In the genomic region with DNA sequence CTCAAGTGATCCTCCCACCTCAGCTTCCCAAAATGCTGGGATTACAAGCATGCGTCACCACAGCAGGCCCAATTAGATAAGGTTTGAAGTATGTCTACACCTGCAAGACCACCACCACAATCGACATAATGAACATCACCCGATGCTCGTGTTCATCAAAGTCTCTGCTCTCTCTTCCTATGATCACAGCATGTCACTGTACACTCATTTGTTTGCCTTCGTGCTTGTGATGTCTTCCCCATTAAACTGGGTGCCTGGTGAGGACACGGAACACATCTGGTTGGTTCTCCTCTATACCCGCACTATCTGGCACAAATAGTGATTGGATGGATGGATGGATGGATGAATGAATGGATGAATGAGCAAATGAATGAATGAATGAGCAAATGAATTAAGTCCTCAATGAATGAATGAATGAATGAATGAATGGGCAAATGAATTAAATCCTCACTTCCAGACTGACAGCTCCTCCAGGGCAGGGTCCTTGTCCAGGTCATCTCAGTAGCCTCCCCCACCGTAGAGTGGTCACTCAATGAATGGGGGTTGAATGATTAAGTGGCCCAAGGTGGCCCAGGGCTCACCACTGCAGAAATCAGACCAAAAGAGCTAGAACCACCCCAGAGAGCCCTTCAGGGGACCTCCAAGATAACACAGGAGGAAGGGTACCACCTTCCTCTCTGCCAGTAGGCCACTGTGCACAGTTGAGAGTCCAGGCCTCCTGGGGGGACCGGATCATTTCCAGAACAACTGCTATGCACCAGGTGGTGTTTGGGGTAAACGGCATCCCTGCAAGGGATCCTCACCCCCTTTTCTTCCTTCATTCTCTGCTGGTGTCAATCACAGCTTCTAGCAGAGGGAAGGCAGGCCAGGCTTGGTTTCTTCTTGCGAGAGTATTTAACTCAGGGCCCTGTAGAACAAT, we compare ENCODE assay signal across 1 cellular context.
TF ChIP-seq lines count a peak whose summit lies in the region.

No MANE protein-coding gene starts in this region.

TF ChIP-seq in GM12878, 131 proteins besides CTCF, POLR2A, EP300 and RAD21 (continued from another document):
- TF ChIP-seq, protein P1, sequence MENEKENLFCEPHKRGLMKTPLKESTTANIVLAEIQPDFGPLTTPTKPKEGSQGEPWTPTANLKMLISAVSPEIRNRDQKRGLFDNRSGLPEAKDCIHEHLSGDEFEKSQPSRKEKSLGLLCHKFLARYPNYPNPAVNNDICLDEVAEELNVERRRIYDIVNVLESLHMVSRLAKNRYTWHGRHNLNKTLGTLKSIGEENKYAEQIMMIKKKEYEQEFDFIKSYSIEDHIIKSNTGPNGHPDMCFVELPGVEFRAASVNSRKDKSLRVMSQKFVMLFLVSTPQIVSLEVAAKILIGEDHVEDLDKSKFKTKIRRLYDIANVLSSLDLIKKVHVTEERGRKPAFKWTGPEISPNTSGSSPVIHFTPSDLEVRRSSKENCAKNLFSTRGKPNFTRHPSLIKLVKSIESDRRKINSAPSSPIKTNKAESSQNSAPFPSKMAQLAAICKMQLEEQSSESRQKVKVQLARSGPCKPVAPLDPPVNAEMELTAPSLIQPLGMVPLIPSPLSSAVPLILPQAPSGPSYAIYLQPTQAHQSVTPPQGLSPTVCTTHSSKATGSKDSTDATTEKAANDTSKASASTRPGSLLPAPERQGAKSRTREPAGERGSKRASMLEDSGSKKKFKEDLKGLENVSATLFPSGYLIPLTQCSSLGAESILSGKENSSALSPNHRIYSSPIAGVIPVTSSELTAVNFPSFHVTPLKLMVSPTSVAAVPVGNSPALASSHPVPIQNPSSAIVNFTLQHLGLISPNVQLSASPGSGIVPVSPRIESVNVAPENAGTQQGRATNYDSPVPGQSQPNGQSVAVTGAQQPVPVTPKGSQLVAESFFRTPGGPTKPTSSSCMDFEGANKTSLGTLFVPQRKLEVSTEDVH (IDR thresholded peaks at IDR 0.05; ENCODE audit: low read depth, partially characterized antibody): peak; percentile 21
- TF ChIP-seq, protein P2, sequence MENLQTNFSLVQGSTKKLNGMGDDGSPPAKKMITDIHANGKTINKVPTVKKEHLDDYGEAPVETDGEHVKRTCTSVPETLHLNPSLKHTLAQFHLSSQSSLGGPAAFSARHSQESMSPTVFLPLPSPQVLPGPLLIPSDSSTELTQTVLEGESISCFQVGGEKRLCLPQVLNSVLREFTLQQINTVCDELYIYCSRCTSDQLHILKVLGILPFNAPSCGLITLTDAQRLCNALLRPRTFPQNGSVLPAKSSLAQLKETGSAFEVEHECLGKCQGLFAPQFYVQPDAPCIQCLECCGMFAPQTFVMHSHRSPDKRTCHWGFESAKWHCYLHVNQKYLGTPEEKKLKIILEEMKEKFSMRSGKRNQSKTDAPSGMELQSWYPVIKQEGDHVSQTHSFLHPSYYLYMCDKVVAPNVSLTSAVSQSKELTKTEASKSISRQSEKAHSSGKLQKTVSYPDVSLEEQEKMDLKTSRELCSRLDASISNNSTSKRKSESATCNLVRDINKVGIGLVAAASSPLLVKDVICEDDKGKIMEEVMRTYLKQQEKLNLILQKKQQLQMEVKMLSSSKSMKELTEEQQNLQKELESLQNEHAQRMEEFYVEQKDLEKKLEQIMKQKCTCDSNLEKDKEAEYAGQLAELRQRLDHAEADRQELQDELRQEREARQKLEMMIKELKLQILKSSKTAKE (IDR thresholded peaks at IDR 0.05; ENCODE audit: low read depth, poor library complexity, severe bottlenecking): no peak
- TF ChIP-seq CBX5 (IDR thresholded peaks at IDR 0.05; ENCODE audit: low read depth) (no peak), ZBED1 (IDR thresholded peaks at IDR 0.05; ENCODE audit: borderline replicate concordance) (peak; percentile 97), PML (IDR thresholded peaks at IDR 0.05; ENCODE audit: low read length) (no peak), NFXL1 (IDR thresholded peaks at IDR 0.05; ENCODE audit: borderline replicate concordance) (no peak), BACH1 (IDR thresholded peaks at IDR 0.05; ENCODE audit: borderline replicate concordance) (peak; percentile 48), EZH2 (IDR thresholded peaks at IDR 0.05; ENCODE audit: borderline replicate concordance, control insufficient read depth, low read depth, low read length) (0 out of 2 replicates have a peak, but pooled peaks have one; percentile 63), SMAD1 (IDR thresholded peaks at IDR 0.05; ENCODE audit: low read depth, partially characterized antibody) (peak; percentile 62), STAT1 (conservative IDR thresholded peaks at IDR 0.05) (peak; percentile 42; the same call in 1 of the 2 replicates), TAF1 (IDR thresholded peaks at IDR 0.05; ENCODE audit: borderline replicate concordance, low read depth, low read length) (peak; percentile 32; the same call in 1 of the 2 replicates), ZNF384 (IDR thresholded peaks at IDR 0.05; ENCODE audit: borderline replicate concordance, low read depth, low read length) (no peak), CHD2 (IDR thresholded peaks at IDR 0.05; ENCODE audit: borderline replicate concordance, low read depth, low read length) (peak; percentile 6; the same call in 1 of the 2 replicates), MEF2B (IDR thresholded peaks at IDR 0.05; ENCODE audit: partially characterized antibody, poor library complexity, severe bottlenecking) (no peak), MYB (IDR thresholded peaks at IDR 0.05; ENCODE audit: borderline replicate concordance, low read depth, low read length) (no peak)
- TF ChIP-seq, protein P3, sequence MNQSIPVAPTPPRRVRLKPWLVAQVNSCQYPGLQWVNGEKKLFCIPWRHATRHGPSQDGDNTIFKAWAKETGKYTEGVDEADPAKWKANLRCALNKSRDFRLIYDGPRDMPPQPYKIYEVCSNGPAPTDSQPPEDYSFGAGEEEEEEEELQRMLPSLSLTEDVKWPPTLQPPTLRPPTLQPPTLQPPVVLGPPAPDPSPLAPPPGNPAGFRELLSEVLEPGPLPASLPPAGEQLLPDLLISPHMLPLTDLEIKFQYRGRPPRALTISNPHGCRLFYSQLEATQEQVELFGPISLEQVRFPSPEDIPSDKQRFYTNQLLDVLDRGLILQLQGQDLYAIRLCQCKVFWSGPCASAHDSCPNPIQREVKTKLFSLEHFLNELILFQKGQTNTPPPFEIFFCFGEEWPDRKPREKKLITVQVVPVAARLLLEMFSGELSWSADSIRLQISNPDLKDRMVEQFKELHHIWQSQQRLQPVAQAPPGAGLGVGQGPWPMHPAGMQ (IDR thresholded peaks at IDR 0.05; ENCODE audit: borderline replicate concordance): no peak
- TF ChIP-seq, protein P4, sequence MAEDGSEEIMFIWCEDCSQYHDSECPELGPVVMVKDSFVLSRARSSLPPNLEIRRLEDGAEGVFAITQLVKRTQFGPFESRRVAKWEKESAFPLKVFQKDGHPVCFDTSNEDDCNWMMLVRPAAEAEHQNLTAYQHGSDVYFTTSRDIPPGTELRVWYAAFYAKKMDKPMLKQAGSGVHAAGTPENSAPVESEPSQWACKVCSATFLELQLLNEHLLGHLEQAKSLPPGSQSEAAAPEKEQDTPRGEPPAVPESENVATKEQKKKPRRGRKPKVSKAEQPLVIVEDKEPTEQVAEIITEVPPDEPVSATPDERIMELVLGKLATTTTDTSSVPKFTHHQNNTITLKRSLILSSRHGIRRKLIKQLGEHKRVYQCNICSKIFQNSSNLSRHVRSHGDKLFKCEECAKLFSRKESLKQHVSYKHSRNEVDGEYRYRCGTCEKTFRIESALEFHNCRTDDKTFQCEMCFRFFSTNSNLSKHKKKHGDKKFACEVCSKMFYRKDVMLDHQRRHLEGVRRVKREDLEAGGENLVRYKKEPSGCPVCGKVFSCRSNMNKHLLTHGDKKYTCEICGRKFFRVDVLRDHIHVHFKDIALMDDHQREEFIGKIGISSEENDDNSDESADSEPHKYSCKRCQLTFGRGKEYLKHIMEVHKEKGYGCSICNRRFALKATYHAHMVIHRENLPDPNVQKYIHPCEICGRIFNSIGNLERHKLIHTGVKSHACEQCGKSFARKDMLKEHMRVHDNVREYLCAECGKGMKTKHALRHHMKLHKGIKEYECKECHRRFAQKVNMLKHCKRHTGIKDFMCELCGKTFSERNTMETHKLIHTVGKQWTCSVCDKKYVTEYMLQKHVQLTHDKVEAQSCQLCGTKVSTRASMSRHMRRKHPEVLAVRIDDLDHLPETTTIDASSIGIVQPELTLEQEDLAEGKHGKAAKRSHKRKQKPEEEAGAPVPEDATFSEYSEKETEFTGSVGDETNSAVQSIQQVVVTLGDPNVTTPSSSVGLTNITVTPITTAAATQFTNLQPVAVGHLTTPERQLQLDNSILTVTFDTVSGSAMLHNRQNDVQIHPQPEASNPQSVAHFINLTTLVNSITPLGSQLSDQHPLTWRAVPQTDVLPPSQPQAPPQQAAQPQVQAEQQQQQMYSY (CRISPR knock-in tag; IDR thresholded peaks at IDR 0.05): peak; percentile 72
- TF ChIP-seq, protein P5, sequence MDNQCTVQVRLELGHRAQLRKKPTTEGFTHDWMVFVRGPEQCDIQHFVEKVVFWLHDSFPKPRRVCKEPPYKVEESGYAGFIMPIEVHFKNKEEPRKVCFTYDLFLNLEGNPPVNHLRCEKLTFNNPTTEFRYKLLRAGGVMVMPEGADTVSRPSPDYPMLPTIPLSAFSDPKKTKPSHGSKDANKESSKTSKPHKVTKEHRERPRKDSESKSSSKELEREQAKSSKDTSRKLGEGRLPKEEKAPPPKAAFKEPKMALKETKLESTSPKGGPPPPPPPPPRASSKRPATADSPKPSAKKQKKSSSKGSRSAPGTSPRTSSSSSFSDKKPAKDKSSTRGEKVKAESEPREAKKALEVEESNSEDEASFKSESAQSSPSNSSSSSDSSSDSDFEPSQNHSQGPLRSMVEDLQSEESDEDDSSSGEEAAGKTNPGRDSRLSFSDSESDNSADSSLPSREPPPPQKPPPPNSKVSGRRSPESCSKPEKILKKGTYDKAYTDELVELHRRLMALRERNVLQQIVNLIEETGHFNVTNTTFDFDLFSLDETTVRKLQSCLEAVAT (IDR thresholded peaks at IDR 0.05): no peak
- TF ChIP-seq, protein P6, sequence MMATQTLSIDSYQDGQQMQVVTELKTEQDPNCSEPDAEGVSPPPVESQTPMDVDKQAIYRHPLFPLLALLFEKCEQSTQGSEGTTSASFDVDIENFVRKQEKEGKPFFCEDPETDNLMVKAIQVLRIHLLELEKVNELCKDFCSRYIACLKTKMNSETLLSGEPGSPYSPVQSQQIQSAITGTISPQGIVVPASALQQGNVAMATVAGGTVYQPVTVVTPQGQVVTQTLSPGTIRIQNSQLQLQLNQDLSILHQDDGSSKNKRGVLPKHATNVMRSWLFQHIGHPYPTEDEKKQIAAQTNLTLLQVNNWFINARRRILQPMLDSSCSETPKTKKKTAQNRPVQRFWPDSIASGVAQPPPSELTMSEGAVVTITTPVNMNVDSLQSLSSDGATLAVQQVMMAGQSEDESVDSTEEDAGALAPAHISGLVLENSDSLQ (IDR thresholded peaks at IDR 0.05): peak; percentile 95
